ENCODE assay signal across 28 cellular contexts in genomic region chr5:65029178-65029577, GRCh38.
"Had no signal": no experiment of that assay in that cellular context is flagged by ENCODE, and none has a peak within 500 bp of the region (broad histone marks: within the 10 kb centered on the region; RNA-seq: fewer than 3 reads in every experiment).

No MANE protein-coding gene starts in this region.

- H3K9me3 ChIP-seq: esophagus muscularis mucosa, heart right ventricle, neutrophil, right atrium auricular region, stomach, thyroid gland, vagina had no signal

- H3K4me3 ChIP-seq: coronary artery, esophagus muscularis mucosa, heart right ventricle, lung, right atrium auricular region, stomach, thyroid gland, vagina had no signal

- H2AFZ ChIP-seq: parathyroid adenoma had no signal

- H3K79me2 ChIP-seq: parathyroid adenoma had no signal

- DNase-seq: dermis blood vessel endothelial cell; effector memory CD4-positive, alpha-beta T cell; foreskin melanocyte; glutamatergic neuron; heart right ventricle; hippocampal formation; islet precursor cell; naive B cell; stimulated activated CD4-positive, alpha-beta T cell treated with anti-CD3 and anti-CD28 coated beads, Interleukin-2, amount 100 ng/mL, for 24 hours; stimulated activated CD4-positive, alpha-beta T cell treated with anti-CD3 and anti-CD28 coated beads, Interleukin-4, amount 100 ng/mL, for 24 hours; stimulated activated naive CD4-positive, alpha-beta T cell treated with Interleukin-2 at 50 U/mL for 16 hours; stomach; thyroid gland; trophoblast cell had no signal

- H3K36me3 ChIP-seq: esophagus muscularis mucosa, heart right ventricle, neutrophil, right atrium auricular region, stomach, thyroid gland, vagina had no signal

- H3K4me3 Mint-ChIP-seq: memory B cell; naive B cell; natural killer cell treated with Interleukin-12 subunit alpha and Interleukin-12 subunit beta and Interleukin-15 and Interleukin-18, amount 100 ng/mL, for 72 hours; neural crest cell; stimulated activated effector memory CD8-positive, alpha-beta T cell treated with anti-CD3 and anti-CD28 coated beads, Interleukin-12 subunit alpha, Interleukin-12 subunit beta, amount 100 ng/mL, for 72 hours had no signal

- H3K9ac ChIP-seq: parathyroid adenoma had no signal

- H3K9me3 Mint-ChIP-seq: memory B cell; naive B cell; natural killer cell treated with Interleukin-12 subunit alpha and Interleukin-12 subunit beta and Interleukin-15 and Interleukin-18, amount 100 ng/mL, for 72 hours; neural crest cell; stimulated activated effector memory CD8-positive, alpha-beta T cell treated with anti-CD3 and anti-CD28 coated beads, Interleukin-12 subunit alpha, Interleukin-12 subunit beta, amount 100 ng/mL, for 72 hours had no signal

- H3K36me3 Mint-ChIP-seq: memory B cell; naive B cell; natural killer cell treated with Interleukin-12 subunit alpha and Interleukin-12 subunit beta and Interleukin-15 and Interleukin-18, amount 100 ng/mL, for 72 hours; stimulated activated effector memory CD8-positive, alpha-beta T cell treated with anti-CD3 and anti-CD28 coated beads, Interleukin-12 subunit alpha, Interleukin-12 subunit beta, amount 100 ng/mL, for 72 hours had no signal

- H3K4me1 ChIP-seq: esophagus muscularis mucosa, right atrium auricular region, vagina had no signal

- H3K27ac ChIP-seq: coronary artery, esophagus muscularis mucosa, heart right ventricle, neutrophil, parathyroid adenoma, right atrium auricular region, stomach, thyroid gland, vagina had no signal

- FAIRE-seq: endothelial cell of umbilical vein had no signal

- H3K27ac Mint-ChIP-seq: memory B cell; natural killer cell treated with Interleukin-12 subunit alpha and Interleukin-12 subunit beta and Interleukin-15 and Interleukin-18, amount 100 ng/mL, for 72 hours; progenitor cell of endocrine pancreas; stimulated activated effector memory CD8-positive, alpha-beta T cell treated with anti-CD3 and anti-CD28 coated beads, Interleukin-12 subunit alpha, Interleukin-12 subunit beta, amount 100 ng/mL, for 72 hours had no signal

- ATAC-seq: heart right ventricle; natural killer cell treated with Interleukin-12 subunit alpha and Interleukin-12 subunit beta and Interleukin-15 and Interleukin-18, amount 100 ng/mL, for 72 hours; sciatic nerve; stimulated activated effector memory CD8-positive, alpha-beta T cell treated with anti-CD3 and anti-CD28 coated beads, Interleukin-12 subunit alpha, Interleukin-12 subunit beta, amount 100 ng/mL, for 72 hours had no signal

- H3K27me3 ChIP-seq: esophagus muscularis mucosa, heart right ventricle, neutrophil, right atrium auricular region, stomach, thyroid gland, vagina had no signal

- H3K27me3 Mint-ChIP-seq: memory B cell, naive B cell, progenitor cell of endocrine pancreas had no signal
